Comparison of ENCODE assay signal across 15 cellular contexts in the genomic region with DNA sequence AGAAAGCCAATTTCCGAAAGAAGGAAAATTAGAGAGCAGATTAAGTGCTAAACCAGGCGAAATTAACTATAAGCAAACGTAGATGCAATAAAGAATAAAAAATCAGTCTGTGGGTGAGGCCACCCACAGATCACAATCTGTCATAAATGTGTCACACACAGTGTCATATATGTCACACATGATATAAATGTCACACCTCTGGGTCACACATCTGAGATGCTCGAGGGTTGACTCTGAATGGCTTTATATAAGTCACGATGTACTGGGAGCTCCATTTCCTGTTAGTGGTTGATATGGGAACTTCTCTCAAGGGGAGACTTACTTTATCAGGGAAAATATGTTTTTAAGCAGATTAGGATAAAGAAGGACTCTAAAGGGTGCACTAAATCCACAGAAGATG.
"Had no signal": no experiment of that assay in that cellular context is flagged by ENCODE, and none has a peak within 500 bp of the region (broad histone marks: within the 10 kb centered on the region; RNA-seq: fewer than 3 reads in every experiment).

No MANE protein-coding gene starts in this region.

- ATAC-seq: esophagus mucosa, left lobe of liver, pancreas, T-helper 17 cell had no signal

- H2AFZ ChIP-seq: hepatocyte had no signal

- H3K36me3 ChIP-seq: pancreas, sigmoid colon, spleen, tibial nerve, vagina had no signal

- DNase-seq: activated CD4-positive, alpha-beta T cell treated with anti-CD3 and anti-CD28 coated beads, Interleukin-2, amount 50 U/mL, for 48 hours; activated CD4-positive, CD25-positive, alpha-beta regulatory T cell treated with anti-CD3 and anti-CD28 coated beads, Interleukin-2, amount 50 U/mL, for 72 hours; activated naive CD4-positive, alpha-beta T cell treated with anti-CD3 and anti-CD28 coated beads, Interleukin-2, amount 50 U/mL, for 16 hours; pancreas; sigmoid colon; spleen; T-helper 17 cell had no signal

- H3K4me2 ChIP-seq: hepatocyte had no signal

- H3K9me3 ChIP-seq: pancreas, sigmoid colon, spleen, tibial nerve, vagina had no signal

- H3K79me2 ChIP-seq: hepatocyte had no signal

- H3K9me3 Mint-ChIP-seq: activated T-helper 2 cell treated with anti-CD3 and anti-CD28 coated beads, Interferon-gamma antibody, Interleukin-2, Interleukin-4, amounts not matched to agents 10 μg/mL and 5 μg/mL and 100 μg/mL, durations not matched to agents 14 hours and 24 hours and 36 hours had no signal

- H3K4me3 Mint-ChIP-seq: T-helper 17 cell had no signal

- H3K27me3 ChIP-seq: hepatocyte, pancreas, sigmoid colon, tibial nerve, vagina had no signal

- H3K27ac Mint-ChIP-seq: activated T-helper 2 cell treated with anti-CD3 and anti-CD28 coated beads, Interferon-gamma antibody, Interleukin-2, Interleukin-4, amounts not matched to agents 10 μg/mL and 5 μg/mL and 100 μg/mL, durations not matched to agents 14 hours and 24 hours and 36 hours; T-helper 17 cell had no signal

- H3K4me3 ChIP-seq: hepatocyte, pancreas, sigmoid colon, spleen, tibial nerve, vagina had no signal

- H3K27ac ChIP-seq: hepatocyte, pancreas, sigmoid colon, spleen, tibial nerve, vagina had no signal

- FAIRE-seq: colon, keratinocyte, pancreas had no signal
